In the genomic region with DNA sequence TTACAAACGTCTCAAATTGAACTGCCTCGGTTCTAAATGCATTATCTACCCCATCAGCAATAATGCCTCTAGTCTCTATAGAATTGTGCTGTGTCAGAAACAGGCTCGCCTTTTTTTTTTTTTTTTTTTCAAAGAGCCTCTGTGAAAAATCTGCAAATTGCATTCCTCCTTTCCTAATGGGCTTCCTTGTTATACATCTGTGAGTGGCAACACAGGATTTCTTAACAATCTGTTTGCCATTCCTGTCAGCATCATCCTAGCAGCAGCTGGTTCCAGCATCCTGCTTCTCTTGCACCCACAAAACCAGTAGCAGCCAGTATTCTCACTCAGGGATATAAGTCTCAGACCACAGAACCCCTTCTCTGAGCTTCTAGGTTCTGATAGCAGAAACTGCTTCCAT, we compare ENCODE assay signal across 21 cellular contexts.
DNase-seq lines count a peak whose midpoint lies in the region; ATAC-seq and TF ChIP-seq lines count a peak whose summit lies in the region.
"Had no signal": no experiment of that assay in that cellular context is flagged by ENCODE, and none has a peak within 500 bp of the region (broad histone marks: within the 10 kb centered on the region; RNA-seq: fewer than 3 reads in every experiment).

No MANE protein-coding gene starts in this region.

- no peak overlapping the region for H3K4me3 ChIP-seq in iPS DF 6.9 (ENCODE audit: low read length)
- no peak overlapping the region for H3K4me3 ChIP-seq in CD8-positive, alpha-beta T cell (ENCODE audit: low read depth, low read length)
- H3K4me3 ChIP-seq: testis had no signal

- peak overlapping the region; percentile 29 for H3K27ac Mint-ChIP-seq in type B pancreatic cell
- H3K27ac Mint-ChIP-seq in CD8-positive, alpha-beta T cell: no peak overlapping the region

- intact Hi-C loops in CD8-positive, alpha-beta T cell (cut with DNase I, micrococcal nuclease): no loop called here

- H3K4me3 Mint-ChIP-seq in type B pancreatic cell: peak overlapping the region; percentile 29
- no peak overlapping the region for H3K4me3 Mint-ChIP-seq in CD8-positive, alpha-beta T cell
- H3K4me3 Mint-ChIP-seq: nephron progenitor cell had no signal

- DNase-seq in NCI-H524 (lab: John Stamatoyannopoulos, UW) (peak; percentile 4 to 55), NCI-H524 treated with DMSO at 0.1 percent for 48 hours (lab: John Stamatoyannopoulos, UW) (no peak), SK-MEL-5 (ENCODE audit: low read depth, low spot score) (peak; percentile 67), iPS DF 6.9 (ENCODE audit: low read depth, low spot score) (peak; percentile 4), type B pancreatic cell (ENCODE audit: extremely low spot score, unreplicated experiment) (no peak), GOT3 (lab: John Stamatoyannopoulos, UW) (no peak), NCI-H1105 treated with DMSO at 0.1 percent for 48 hours (lab: John Stamatoyannopoulos, UW) (no peak)
- no peak for DNase-seq in CD8-positive, alpha-beta T cell
- DNase-seq: activated CD4-positive, alpha-beta T cell treated with anti-CD3 and anti-CD28 coated beads, Interleukin-2, amount 50 U/mL, for 1 hour; C1 segment of cervical spinal cord; DND-41; effector CD8-positive, alpha-beta T cell; HCEC 1CT; KBM-7; midbrain; NCI-H2029 treated with DMSO at 0.1 percent for 48 hours; NCI-H526 treated with DMSO at 0.1 percent for 48 hours; nephron progenitor cell; PC-3; SW 1271; testis had no signal

- peaks cover 5% of the 10 kb centered on the region for H3K9me3 Mint-ChIP-seq in type B pancreatic cell
- H3K9me3 Mint-ChIP-seq in CD8-positive, alpha-beta T cell: peaks cover 7% of the 10 kb centered on the region
- H3K9me3 Mint-ChIP-seq: nephron progenitor cell had no signal

- no peak for ATAC-seq in CD8-positive, alpha-beta T cell
- ATAC-seq: PC-3 had no signal

- H3K27ac ChIP-seq in iPS DF 6.9 (ENCODE audit: low read length): no peak overlapping the region
- H3K27ac ChIP-seq in CD8-positive, alpha-beta T cell (ENCODE audit: low read depth, low read length): no peak overlapping the region
- H3K27ac ChIP-seq: testis had no signal

- TF ChIP-seq CTCF in type B pancreatic cell (conservative IDR thresholded peaks at IDR 0.05): no peak
- no peak for TF ChIP-seq CTCF in CD8-positive, alpha-beta T cell (IDR thresholded peaks at IDR 0.05)

- H3K36me3 Mint-ChIP-seq in type B pancreatic cell: no peaks in the 10 kb centered on the region
- no peaks in the 10 kb centered on the region for H3K36me3 Mint-ChIP-seq in CD8-positive, alpha-beta T cell

- no peaks in the 10 kb centered on the region for H3K4me1 ChIP-seq in iPS DF 6.9 (ENCODE audit: control insufficient read depth, insufficient read depth, low read length)
- H3K4me1 ChIP-seq in CD8-positive, alpha-beta T cell (ENCODE audit: insufficient read depth, low read length): no peaks in the 10 kb centered on the region
- H3K4me1 ChIP-seq: testis had no signal

- in situ Hi-C loops in SK-MEL-5 (cut with HindIII; ENCODE audit: low pct_unique_long_range_greater_than_20kb, low sequenced_read_pairs): no loop called here

- no peaks in the 10 kb centered on the region for H3K9me3 ChIP-seq in iPS DF 6.9 (ENCODE audit: control insufficient read depth, insufficient read depth, low read length)
- H3K9me3 ChIP-seq in CD8-positive, alpha-beta T cell (ENCODE audit: low read length): no peaks in the 10 kb centered on the region
- H3K9me3 ChIP-seq: testis had no signal

- POLR2A ChIA-PET in CD8-positive, alpha-beta T cell (lab: Charles Lee): no interaction called here

- peaks cover 12% of the 10 kb centered on the region for H3K4me1 Mint-ChIP-seq in type B pancreatic cell (ENCODE audit: unreplicated experiment)
- no peaks in the 10 kb centered on the region for H3K4me1 Mint-ChIP-seq in CD8-positive, alpha-beta T cell (ENCODE audit: low read depth)

- H3K36me3 ChIP-seq in iPS DF 6.9 (ENCODE audit: control insufficient read depth, insufficient read depth, low read length): no peaks in the 10 kb centered on the region
- H3K36me3 ChIP-seq in CD8-positive, alpha-beta T cell (ENCODE audit: insufficient read depth, low read length): no peaks in the 10 kb centered on the region

- H3K27me3 ChIP-seq in iPS DF 6.9 (ENCODE audit: control insufficient read depth, insufficient read depth, low read length): no peaks in the 10 kb centered on the region
- H3K27me3 ChIP-seq in CD8-positive, alpha-beta T cell (ENCODE audit: insufficient read depth, low read length): no peaks in the 10 kb centered on the region
- H3K27me3 ChIP-seq: testis had no signal

- no peaks in the 10 kb centered on the region for H3K27me3 Mint-ChIP-seq in type B pancreatic cell
- no peaks in the 10 kb centered on the region for H3K27me3 Mint-ChIP-seq in CD8-positive, alpha-beta T cell (ENCODE audit: low read depth)

- CTCF ChIA-PET in CD8-positive, alpha-beta T cell (lab: Charles Lee): no interaction called here

- WGBS in iPS DF 6.9 (ENCODE audit: insufficient coverage, insufficient read length): no CpG with 5 or more reads among the region's 3 CpGs

Comparison
In these comparisons a context has a peak if more than half of its experiments do, and no peak if none do; other contexts are left out.
1. DNase-seq: peak in NCI-H524 (2 of 2), SK-MEL-5 (single experiment) and iPS DF 6.9 (single experiment); none in NCI-H524 treated with DMSO at 0.1 percent for 48 hours (single experiment), type B pancreatic cell (single experiment), GOT3 (single experiment), NCI-H1105 treated with DMSO at 0.1 percent for 48 hours (single experiment) and CD8-positive, alpha-beta T cell (0 of 7).